Comparison of ENCODE assay signal across 11 cellular contexts in the genomic region with DNA sequence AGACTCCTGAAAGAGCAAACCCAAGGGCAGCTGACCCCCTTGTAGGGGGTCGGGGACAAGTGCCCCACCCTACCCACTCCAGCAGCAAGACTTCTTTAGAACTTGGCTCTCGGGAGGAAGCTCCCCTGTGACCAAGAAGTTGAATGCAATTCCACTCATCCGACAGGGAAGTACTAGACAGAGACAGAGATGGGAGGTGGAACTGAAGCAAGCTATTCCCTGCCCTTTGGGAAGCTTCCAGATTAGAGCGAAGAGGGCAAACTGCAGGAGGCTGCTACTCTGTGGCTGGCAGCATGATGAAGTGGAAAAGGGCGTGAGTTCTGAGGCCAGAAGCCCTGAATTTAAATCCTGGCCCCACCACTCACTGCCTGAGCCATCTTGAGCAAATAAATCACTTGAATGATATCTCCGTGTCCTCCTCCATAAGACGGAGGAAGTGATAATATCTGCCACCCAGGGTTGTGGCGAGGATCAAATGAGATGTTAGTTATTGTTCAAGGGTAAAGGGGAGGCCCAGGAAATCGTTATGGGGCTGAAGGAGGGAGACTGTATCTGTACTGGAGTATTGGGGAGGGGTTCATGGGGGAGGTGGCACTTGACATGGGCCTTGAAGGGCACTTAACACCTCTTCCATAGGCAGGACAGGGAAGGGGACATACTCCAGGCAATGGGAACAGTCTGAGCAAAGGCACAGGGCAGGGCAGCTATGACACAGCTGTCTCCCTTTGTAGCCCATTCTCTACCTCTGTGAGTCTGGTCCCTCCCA. TPM values are rescaled to one million over a fixed set of nuclear protein-coding genes. Genes with fewer than 3 reads are reported as not detected.
DNase-seq lines count a peak whose midpoint lies in the region; ATAC-seq, FAIRE-seq and TF ChIP-seq lines count a peak whose summit lies in the region.
"Had no signal": no experiment of that assay in that cellular context is flagged by ENCODE, and none has a peak within 500 bp of the region (broad histone marks: within the 10 kb centered on the region; RNA-seq: fewer than 3 reads in every experiment).

No MANE protein-coding gene starts in this region.

- peak; percentile 59 for DNase-seq in stimulated activated CD4-positive, alpha-beta T cell treated with anti-CD3 and anti-CD28 coated beads, Interleukin-15, amount 100 ng/mL, for 24 hours
- no peak for DNase-seq in stimulated activated CD4-positive, alpha-beta T cell treated with anti-CD3 and anti-CD28 coated beads, Interleukin-12 subunit alpha, Interleukin-12 subunit beta, amount 100 ng/mL, for 4 hours
- DNase-seq in activated T-cell treated with anti-CD3 and anti-CD28 coated beads for 24 hours (ENCODE audit: low read depth) (peak; percentile 37), MG63 (no peak), caudate nucleus (lab: John Stamatoyannopoulos, UW) (no peak), D721Med (ENCODE audit: insufficient read length, low spot score) (no peak)
- DNase-seq: head of caudate nucleus had no signal

- no peaks in the 10 kb centered on the region for H3K27me3 ChIP-seq in MG63

- FAIRE-seq in D721Med (lab: Jason Lieb, UNC), result no peak

- no peak for TF ChIP-seq CTCF in D721Med (IDR thresholded peaks at IDR 0.05; ENCODE audit: insufficient read depth, missing control alignments)

- no peak overlapping the region for H3K27ac ChIP-seq in caudate nucleus (ENCODE audit: low read depth, low read length)
- H3K27ac ChIP-seq: ascending aorta had no signal

- ATAC-seq in esophagus mucosa, result peak; percentile 14
- no peak for ATAC-seq in HG02852 (IDR thresholded peaks at IDR 0.05; ENCODE audit: unreplicated experiment)

- no peak overlapping the region for H3K4me3 ChIP-seq in MG63
- H3K4me3 ChIP-seq: ascending aorta had no signal

- H3K9me3 ChIP-seq in MG63, result no peaks in the 10 kb centered on the region
- H3K9me3 ChIP-seq: ascending aorta had no signal

- no peaks in the 10 kb centered on the region for H3K36me3 ChIP-seq in MG63
- H3K36me3 ChIP-seq: ascending aorta had no signal

RNA-seq across cellular contexts. Expression of a gene that starts 16.2 kb away (rescaled TPM):
- 31.4 TPM for total RNA-seq in esophagus mucosa
- 33.4 and 45.4 TPM in 2 replicates for total RNA-seq in MG63 (2014; rRNA removed; shearing (Covaris generic); ENCODE audit: low replicate concordance)

RNA-seq across cellular contexts. Expression of a gene that starts 50.4 kb away (rescaled TPM):
- 40.9 TPM for total RNA-seq in esophagus mucosa
- total RNA-seq in MG63 (2014; rRNA removed; shearing (Covaris generic); ENCODE audit: low replicate concordance), result 0.82 and 2.8 TPM in 2 replicates

RNA-seq across cellular contexts. Expression of a gene that starts 53.6 kb away (rescaled TPM):
- 0.64 TPM for total RNA-seq in esophagus mucosa
- total RNA-seq in MG63 (2014; rRNA removed; shearing (Covaris generic); ENCODE audit: low replicate concordance), result 2.5 and 12.5 TPM in 2 replicates
- total RNA-seq: MCF 10A had no signal

Comparison
In these comparisons a context has a peak if more than half of its experiments do, and no peak if none do; other contexts are left out.
1. DNase-seq: peak in stimulated activated CD4-positive, alpha-beta T cell treated with anti-CD3 and anti-CD28 coated beads, Interleukin-15, amount 100 ng/mL, for 24 hours (single experiment) and activated T-cell treated with anti-CD3 and anti-CD28 coated beads for 24 hours (single experiment); none in stimulated activated CD4-positive, alpha-beta T cell treated with anti-CD3 and anti-CD28 coated beads, Interleukin-12 subunit alpha, Interleukin-12 subunit beta, amount 100 ng/mL, for 4 hours (single experiment), MG63 (single experiment), caudate nucleus (0 of 61) and D721Med (single experiment).
2. RNA of a gene that starts 50.4 kb away (total RNA-seq): 40.9 TPM in esophagus mucosa (single experiment); 0.82 to 2.8 TPM in MG63; every median in the first group is over 10 times any median in the second.